ENCODE assay signal across 20 cellular contexts in the genomic region with DNA sequence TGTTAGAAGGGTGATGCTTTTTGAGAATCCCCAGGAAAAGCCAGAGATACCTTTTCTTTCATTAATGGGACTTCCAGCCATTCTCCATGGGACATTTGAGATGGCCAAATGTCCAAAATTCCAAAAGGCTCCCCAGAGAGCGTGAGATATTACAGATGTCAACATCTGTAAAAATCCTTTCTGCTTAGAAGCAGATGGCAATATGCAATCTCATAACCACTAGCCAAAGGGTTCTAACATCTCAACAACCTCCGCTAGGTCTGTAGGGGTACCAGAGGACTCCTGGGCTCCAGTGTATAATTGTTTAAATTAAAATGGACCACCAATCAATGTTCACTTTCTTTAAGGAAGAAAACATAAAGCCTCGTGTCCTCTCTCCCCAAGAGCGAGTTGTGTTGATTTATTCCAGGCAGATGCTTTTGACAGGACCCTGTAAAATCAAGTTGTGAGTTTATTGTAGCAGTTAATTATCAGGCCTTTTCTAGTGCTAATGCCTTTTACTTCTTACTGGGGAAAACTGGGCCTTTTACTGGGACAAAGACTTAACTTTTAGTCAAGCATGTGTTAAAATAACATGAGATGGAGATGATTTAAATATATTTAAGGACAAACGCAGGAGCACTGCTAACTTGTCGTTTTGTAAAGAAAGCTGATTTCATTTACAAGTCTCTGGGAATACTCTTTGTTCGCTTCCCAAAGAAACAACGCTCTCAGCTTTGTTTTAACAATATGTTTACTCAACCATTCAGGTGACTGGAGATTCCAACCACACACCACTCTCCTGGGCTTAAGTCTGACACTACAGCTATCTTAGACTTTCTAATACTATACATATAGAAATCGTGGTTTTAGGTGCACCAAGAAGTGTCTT. TPM values are rescaled to one million over a fixed set of nuclear protein-coding genes. Genes with fewer than 3 reads are reported as not detected.
DNase-seq lines count a peak whose midpoint lies in the region; ATAC-seq and TF ChIP-seq lines count a peak whose summit lies in the region.
"Had no signal": no experiment of that assay in that cellular context is flagged by ENCODE, and none has a peak within 500 bp of the region (broad histone marks: within the 10 kb centered on the region; RNA-seq: fewer than 3 reads in every experiment).

No MANE protein-coding gene starts in this region.

- no CpG with 5 or more reads among the region's 9 CpGs for WGBS in H9 (ENCODE audit: extremely low coverage, insufficient read length, low lambda C conversion rate)
- WGBS in body of pancreas, 2 donors, result 37 to 40% methylated on average over 9 of the region's 9 CpGs

- H3K9ac ChIP-seq in H9 (ENCODE audit: extremely low read depth, insufficient read length, low read length), result no peak overlapping the region
- no peak overlapping the region for H3K9ac ChIP-seq in rectal smooth muscle tissue (ENCODE audit: low read length)

- no peaks in the 10 kb centered on the region for H3K36me3 ChIP-seq in body of pancreas (replicated peaks in 1 of 2; ENCODE audit: insufficient read depth in 1 of 2, low read depth in 2 of 2)
- H3K36me3 ChIP-seq in rectal smooth muscle tissue (ENCODE audit: control insufficient read depth, insufficient read depth, low read length), result no peaks in the 10 kb centered on the region
- H3K36me3 ChIP-seq in Caco-2 (ENCODE audit: control insufficient read depth, insufficient read depth, low read length), result no peaks in the 10 kb centered on the region
- H3K36me3 ChIP-seq: esophagus squamous epithelium, heart left ventricle, tibial artery, WERI-Rb-1 had no signal

- no peak overlapping the region for H3K56ac ChIP-seq in H9 (ENCODE audit: insufficient read length, low read depth, low read length)

- no peak overlapping the region for H2AK5ac ChIP-seq in H9 (ENCODE audit: insufficient read length, low read length)

- H3K9me3 Mint-ChIP-seq in H9 (peaks cover 0 to 2% of the 10 kb centered on the region in 2 experiments; a peak in 2 of 5 replicates), Caco-2 (ENCODE audit: unreplicated experiment) (no peaks in the 10 kb centered on the region)
- H3K9me3 Mint-ChIP-seq: stimulated activated naive B cell treated with anti-CD40 and anti-IgM and Interleukin-4, amounts not matched to agents 10 μg/mL and 1 μg/mL and 100 μg/mL, for 72 hours had no signal

- peak overlapping the region in 1 of 2 experiments; percentile 63; a peak in 3 of 5 replicates for H3K4me3 Mint-ChIP-seq in H9
- no peak overlapping the region for H3K4me3 Mint-ChIP-seq in Caco-2 (ENCODE audit: unreplicated experiment)
- H3K4me3 Mint-ChIP-seq: stimulated activated naive B cell treated with anti-CD40 and anti-IgM and Interleukin-4, amounts not matched to agents 10 μg/mL and 1 μg/mL and 100 μg/mL, for 72 hours had no signal

- no peak for TF ChIP-seq CTCF in H9 (conservative IDR thresholded peaks at IDR 0.05)
- TF ChIP-seq CTCF in body of pancreas (IDR thresholded peaks at IDR 0.05), result no peak
- no peak for TF ChIP-seq CTCF in Caco-2 (IDR thresholded peaks at IDR 0.05; ENCODE audit: insufficient read depth in 1 of 2, low read depth in 1 of 2, low read length in 1 of 2, severe bottlenecking in 1 of 2, unreplicated experiment in 1 of 2)

- H4K8ac ChIP-seq in H9 (replicated peaks; ENCODE audit: insufficient read length, low read depth, low read length), result no peak overlapping the region

- no peak overlapping the region for H2BK12ac ChIP-seq in H9 (ENCODE audit: insufficient read length, low read depth, low read length)

- H4K5ac ChIP-seq in H9 (ENCODE audit: insufficient read length, low read depth, low read length), result no peak overlapping the region

- H2BK120ac ChIP-seq in H9 (ENCODE audit: low read depth, low read length, poor library complexity, severe bottlenecking), result no peak overlapping the region

- H3K4ac ChIP-seq in H9 (ENCODE audit: low read depth, low read length), result no peak overlapping the region

- POLR2A ChIA-PET in Caco-2 (lab: Charles Lee), result no interaction called here

- H3K4me3 ChIP-seq in body of pancreas, result no peak overlapping the region
- H3K4me3 ChIP-seq in rectal smooth muscle tissue (ENCODE audit: low read length), result no peak overlapping the region
- H3K4me3 ChIP-seq in Caco-2 (ENCODE audit: low read depth, low read length), result no peak overlapping the region
- H3K4me3 ChIP-seq: tibial artery had no signal

- no peak overlapping the region for H3K18ac ChIP-seq in H9 (ENCODE audit: insufficient read length, low read depth, low read length)

- no peak overlapping the region for H2BK20ac ChIP-seq in H9 (ENCODE audit: low read depth, low read length, poor library complexity, severe bottlenecking)

- H3K9me3 ChIP-seq in H9 (ENCODE audit: control insufficient read depth, low read depth, low read length) (no peaks in the 10 kb centered on the region), body of pancreas (no peaks in the 10 kb centered on the region), Caco-2 (no peaks in the 10 kb centered on the region)
- H3K9me3 ChIP-seq: esophagus squamous epithelium, heart left ventricle, tibial artery had no signal

- no peaks in the 10 kb centered on the region for H4K20me1 ChIP-seq in H9 (ENCODE audit: control insufficient read depth, insufficient read depth, insufficient read length)

- peak overlapping the region in 2 of 3 experiments; percentile 20 to 81; a peak in 3 of 7 replicates for H3K27ac Mint-ChIP-seq in H9
- H3K27ac Mint-ChIP-seq in Caco-2 (ENCODE audit: unreplicated experiment), result no peak overlapping the region
- H3K27ac Mint-ChIP-seq: stimulated activated naive B cell treated with anti-CD40 and anti-IgM and Interleukin-4, amounts not matched to agents 10 μg/mL and 1 μg/mL and 100 μg/mL, for 72 hours had no signal

- H3K79me1 ChIP-seq in H9 (ENCODE audit: insufficient read depth, low read depth, low read length, poor library complexity, severe bottlenecking), result no peaks in the 10 kb centered on the region

- H2AFZ ChIP-seq in H9 (ENCODE audit: low read length), result no peak overlapping the region

- no TSS peak for BruUV-seq in Caco-2 (replicated peaks; lab: Mats Ljungman, UMichigan)

- TF ChIP-seq POLR2A in body of pancreas (IDR thresholded peaks at IDR 0.05), result no peak

- ATAC-seq in body of pancreas (no peak), GM18498 (IDR thresholded peaks at IDR 0.05; ENCODE audit: unreplicated experiment) (no peak)
- ATAC-seq: heart left ventricle; stimulated activated naive B cell treated with anti-CD40 and anti-IgM and Interleukin-4, amounts not matched to agents 10 μg/mL and 1 μg/mL and 100 μg/mL, for 72 hours had no signal

- H3K27me3 ChIP-seq in H9 (ENCODE audit: insufficient read depth, low read length) (peaks cover 20% of the 10 kb centered on the region; the same call in 1 of the 2 replicates), body of pancreas (no peaks in the 10 kb centered on the region), rectal smooth muscle tissue (ENCODE audit: control insufficient read depth, insufficient read depth, low read length) (no peaks in the 10 kb centered on the region), Caco-2 (replicated peaks; ENCODE audit: control insufficient read depth, insufficient read depth, low read length) (no peaks in the 10 kb centered on the region)
- H3K27me3 ChIP-seq: tibial artery had no signal

- H3K4me1 Mint-ChIP-seq in H9, result peaks cover 56 to 60% of the 10 kb centered on the region in 2 experiments
- H3K4me1 Mint-ChIP-seq in Caco-2 (ENCODE audit: low read depth, unreplicated experiment), result no peaks in the 10 kb centered on the region

- H3K4me2 ChIP-seq in H9 (ENCODE audit: insufficient read depth, insufficient read length, low read length), result peak overlapping the region; percentile 58

- H3K23me2 ChIP-seq in H9 (ENCODE audit: insufficient read length, low read depth, low read length, poor library complexity, severe bottlenecking), result peaks cover 16% of the 10 kb centered on the region

- no peak overlapping the region for H4K91ac ChIP-seq in H9 (ENCODE audit: insufficient read length, low read depth, low read length)

- H3K27ac ChIP-seq in H9 (ENCODE audit: insufficient read length, low read depth, low read length) (no peak overlapping the region), body of pancreas (peak overlapping the region; percentile 68 to 99 (median 96)), rectal smooth muscle tissue (ENCODE audit: low read depth, low read length) (peak overlapping the region; percentile 33)
- H3K27ac ChIP-seq: tibial artery, WERI-Rb-1 had no signal

- H2BK5ac ChIP-seq in H9 (ENCODE audit: insufficient read length, low read length), result no peak overlapping the region

- no peaks in the 10 kb centered on the region for H3K79me2 ChIP-seq in H9 (ENCODE audit: insufficient read depth, low read length)

- no peak overlapping the region for H3K14ac ChIP-seq in H9 (ENCODE audit: insufficient read depth, low read length)

- peaks cover 71% of the 10 kb centered on the region for H3K27me3 Mint-ChIP-seq in H9 (ENCODE audit: low read depth)
- H3K27me3 Mint-ChIP-seq in Caco-2 (ENCODE audit: insufficient read depth, unreplicated experiment), result peaks cover 14% of the 10 kb centered on the region

- intact Hi-C loops in body of pancreas (cut with DNase I), result no loop called here
- intact Hi-C loops in Caco-2 (cut with micrococcal nuclease; ENCODE audit: unreplicated experiment), result no loop called here

- H2BK15ac ChIP-seq in H9 (ENCODE audit: low read depth, low read length), result no peak overlapping the region

- DNase-seq in H9 (no peak), body of pancreas (peak in 1 of 4 donors; percentile 3), left kidney (ENCODE audit: low read depth, low spot score) (peak; percentile 76), Caco-2 (no peak), NCI-H1092 (lab: John Stamatoyannopoulos, UW) (no peak)
- DNase-seq in activated CD4-positive, CD25-positive, alpha-beta regulatory T cell (lab: John Stamatoyannopoulos, UW), result no peak
- DNase-seq: activated CD4-positive, alpha-beta T cell treated with anti-CD3 and anti-CD28 coated beads, Interleukin-2, amount 50 U/mL, for 48 hours; anterior cingulate cortex; DMS79; effector CD8-positive, alpha-beta T cell; esophagus squamous epithelium; NCI-H2081 treated with DMSO at 0.1 percent for 48 hours; NCI-H526; stimulated activated naive B cell treated with anti-CD40 and anti-IgM and Interleukin-4, amounts not matched to agents 10 μg/mL and 1 μg/mL and 100 μg/mL, for 72 hours; T-helper 2 cell; WERI-Rb-1 had no signal

- CTCF ChIA-PET in Caco-2 (lab: Charles Lee), result no interaction called here

- no peak overlapping the region for H3T11ph ChIP-seq in H9 (ENCODE audit: low read length)

- H3K23ac ChIP-seq in H9 (ENCODE audit: insufficient read length, low read depth, low read length), result no peak overlapping the region

- H3K36me3 Mint-ChIP-seq in H9 (ENCODE audit: insufficient read depth in 1 of 3, low read depth in 3 of 3) (no peaks in the 10 kb centered on the region; a peak in 1 of 7 replicates), Caco-2 (ENCODE audit: insufficient read depth, unreplicated experiment) (no peaks in the 10 kb centered on the region)
- H3K36me3 Mint-ChIP-seq: stimulated activated naive B cell treated with anti-CD40 and anti-IgM and Interleukin-4, amounts not matched to agents 10 μg/mL and 1 μg/mL and 100 μg/mL, for 72 hours had no signal

- H3K4me1 ChIP-seq in H9 (ENCODE audit: insufficient read depth, low read length), result peaks cover 9% of the 10 kb centered on the region; the same call in 1 of the 2 replicates
- peaks cover 22% of the 10 kb centered on the region for H3K4me1 ChIP-seq in body of pancreas
- H3K4me1 ChIP-seq in rectal smooth muscle tissue (ENCODE audit: control insufficient read depth, insufficient read depth, low read length), result peaks cover 4% of the 10 kb centered on the region
- no peaks in the 10 kb centered on the region for H3K4me1 ChIP-seq in Caco-2

RNA-seq across cellular contexts. Expression of a gene that starts 4.7 kb away (rescaled TPM):
- total RNA-seq in H9 (2021), result 2.3 and 2.7 TPM in 2 replicates
- 10 to 100 TPM; 29.1 to 37.6 TPM for total RNA-seq in body of pancreas
- total RNA-seq in Caco-2 (2022), result 0.64 and 1.4 TPM in 2 replicates
